Comparison of ENCODE assay signal across 9 cellular contexts in genomic region chr1:39573097-39573465, GRCh38. TPM values are rescaled to one million over a fixed set of nuclear protein-coding genes. Genes with fewer than 3 reads are reported as not detected.
DNase-seq lines count a peak whose midpoint lies in the region; ATAC-seq, FAIRE-seq and TF ChIP-seq lines count a peak whose summit lies in the region.
"Had no signal": no experiment of that assay in that cellular context is flagged by ENCODE, and none has a peak within 500 bp of the region (broad histone marks: within the 10 kb centered on the region; RNA-seq: fewer than 3 reads in every experiment).

No MANE protein-coding gene starts in this region.

- BruUV-seq in Panc1 (replicated peaks; lab: Mats Ljungman, UMichigan) (no TSS peak), endothelial cell of umbilical vein (replicated peaks; lab: Mats Ljungman, UMichigan) (no TSS peak)

- H3K9me1 ChIP-seq in endothelial cell of umbilical vein (replicated peaks; ENCODE audit: control insufficient read depth, extremely low read depth, insufficient read depth, low read length), result no peaks in the 10 kb centered on the region

- peaks cover 38% of the 10 kb centered on the region for H3K36me3 ChIP-seq in Panc1 (ENCODE audit: control insufficient read depth, insufficient read depth, low read length)
- H3K36me3 ChIP-seq in endothelial cell of umbilical vein (ENCODE audit: control insufficient read depth in 2 of 2, extremely low read depth in 1 of 2, insufficient read depth in 2 of 2, low read length in 2 of 2), result peaks cover 36 to 38% of the 10 kb centered on the region in 2 experiments
- H3K36me3 ChIP-seq in gastrocnemius medialis, result peaks cover 0 to 44% of the 10 kb centered on the region in 2 donors

- CTCF ChIA-PET in Panc1 (lab: Charles Lee), result no interaction called here
- CTCF ChIA-PET in endothelial cell of umbilical vein (lab: Charles Lee), result interaction anchor here (1.6 to 3.2 kb wide), 2 partner anchors 33 to 35 kb away, joined by 4 to 12 read pairs; no protein-coding TSS in a partner anchor

- intact Hi-C loops in Panc1 (cut with micrococcal nuclease; ENCODE audit: unreplicated experiment), result no loop called here
- intact Hi-C loops in endothelial cell of umbilical vein (cut with micrococcal nuclease), result loop anchor here (10.0 kb wide), 1 partner anchor 708 kb away; no protein-coding TSS in a partner anchor
- intact Hi-C loops in gastrocnemius medialis (cut with DNase I; ENCODE audit: low total_unique reads), result no loop called here

- H3K4me1 ChIP-seq in Panc1 (ENCODE audit: control insufficient read depth, insufficient read depth, low read length), result peaks cover 22% of the 10 kb centered on the region; the same call in 1 of the 2 replicates
- H3K4me1 ChIP-seq in endothelial cell of umbilical vein (ENCODE audit: control insufficient read depth, extremely low read depth, insufficient read depth, low read length), result peaks cover 27% of the 10 kb centered on the region
- peaks cover 33% of the 10 kb centered on the region in 2 donors for H3K4me1 ChIP-seq in gastrocnemius medialis

- H3K4me2 ChIP-seq in endothelial cell of umbilical vein (ENCODE audit: insufficient read depth, low read length), result peak overlapping the region; percentile 77

- H3K9me3 ChIP-seq in Panc1 (ENCODE audit: control insufficient read depth, insufficient read depth, low read depth, low read length) (no peaks in the 10 kb centered on the region), endothelial cell of umbilical vein (replicated peaks; ENCODE audit: control insufficient read depth, insufficient read depth, low read length) (no peaks in the 10 kb centered on the region), gastrocnemius medialis (no peaks in the 10 kb centered on the region)

- TF ChIP-seq CTCF in Panc1 (IDR thresholded peaks at IDR 0.05) (no peak), endothelial cell of umbilical vein (IDR thresholded peaks at IDR 0.05; ENCODE audit: extremely low read depth in 1 of 2, insufficient read depth in 1 of 2, low read depth in 1 of 2, low read length in 2 of 2) (no peak), gastrocnemius medialis (IDR thresholded peaks at IDR 0.05 in 4 of 5, conservative IDR thresholded peaks at IDR 0.05 in 1 of 5) (no peak)

- peak overlapping the region; percentile 91 for H3K4me3 Mint-ChIP-seq in activated T-cell treated with anti-CD3 and anti-CD28 coated beads, Interleukin-2, amount 50 U/mL, for 4 hours

- no peak for FAIRE-seq in endothelial cell of umbilical vein (lab: Jason Lieb, UNC)
- no peak for FAIRE-seq in urothelium cell line (lab: Jason Lieb, UNC)

- H3K4me1 Mint-ChIP-seq in activated T-cell treated with anti-CD3 and anti-CD28 coated beads, Interleukin-2, amount 50 U/mL, for 4 hours (ENCODE audit: low read depth), result peaks cover 45% of the 10 kb centered on the region

- no peak overlapping the region for H2AFZ ChIP-seq in endothelial cell of umbilical vein (ENCODE audit: low read depth, low read length)

- H3K4me3 ChIP-seq in Panc1 (ENCODE audit: low read depth in 2 of 2, low read length in 2 of 2) (peak overlapping the region; percentile 90 to 92; a peak in 3 of 4 replicates), endothelial cell of umbilical vein (replicated peaks in 1 of 3; ENCODE audit: insufficient read depth in 1 of 3, low read depth in 1 of 3, low read length in 3 of 3) (peak overlapping the region in 1 of 3 experiments; percentile 2), gastrocnemius medialis (peak overlapping the region; percentile 70 to 96 (median 78))

- no peak for DNase-seq in activated T-cell treated with anti-CD3 and anti-CD28 coated beads, Interleukin-2, amount 50 U/mL, for 4 hours
- DNase-seq in activated T-cell treated with anti-CD3 and anti-CD28 coated beads for 4 hours, result no peak
- no peak for DNase-seq in Panc1 (ENCODE audit: low read depth, low spot score)
- no peak for DNase-seq in endothelial cell of umbilical vein (ENCODE audit: low read depth, low spot score)
- DNase-seq in gastrocnemius medialis, result no peak
- no peak for DNase-seq in urothelium cell line (ENCODE audit: low spot score)
- no peak for DNase-seq in cerebellar cortex (ENCODE audit: low spot score)
- DNase-seq in NCI-H1092 treated with DMSO at 0.1 percent for 48 hours (lab: John Stamatoyannopoulos, UW), result no peak

- ATAC-seq in activated T-cell treated with anti-CD3 and anti-CD28 coated beads, Interleukin-2, amount 50 U/mL, for 4 hours, result no peak
- ATAC-seq in Panc1, result no peak
- no peak for ATAC-seq in gastrocnemius medialis

- H4K20me1 ChIP-seq in endothelial cell of umbilical vein (replicated peaks; ENCODE audit: control insufficient read depth, extremely low read depth, insufficient read depth, low read length), result peaks cover 7% of the 10 kb centered on the region

- peaks cover 57% of the 10 kb centered on the region for H3K36me3 Mint-ChIP-seq in activated T-cell treated with anti-CD3 and anti-CD28 coated beads, Interleukin-2, amount 50 U/mL, for 4 hours (ENCODE audit: insufficient read depth)

- POLR2A ChIA-PET in Panc1 (lab: Charles Lee) (no interaction called here), endothelial cell of umbilical vein (lab: Charles Lee) (no interaction called here)

- no peaks in the 10 kb centered on the region for H3K9me3 Mint-ChIP-seq in activated T-cell treated with anti-CD3 and anti-CD28 coated beads, Interleukin-2, amount 50 U/mL, for 4 hours

- H3K9ac ChIP-seq in endothelial cell of umbilical vein (replicated peaks; ENCODE audit: extremely low read depth, insufficient read depth, low read length), result no peak overlapping the region

- H3K27me3 ChIP-seq in Panc1 (ENCODE audit: control insufficient read depth, insufficient read depth, low read length) (no peaks in the 10 kb centered on the region), endothelial cell of umbilical vein (ENCODE audit: control insufficient read depth in 2 of 2, insufficient read depth in 2 of 2, low read length in 2 of 2) (no peaks in the 10 kb centered on the region), gastrocnemius medialis (no peaks in the 10 kb centered on the region)

- H3K79me2 ChIP-seq in endothelial cell of umbilical vein (ENCODE audit: control insufficient read depth, insufficient read depth, low read length), result peaks cover 73% of the 10 kb centered on the region

- no peak for TF ChIP-seq POLR2A in endothelial cell of umbilical vein (IDR thresholded peaks at IDR 0.05; ENCODE audit: low read depth, low read length)
- no peak for TF ChIP-seq POLR2A in gastrocnemius medialis (IDR thresholded peaks at IDR 0.05)

- H3K27ac ChIP-seq in Panc1 (ENCODE audit: low read length) (no peak overlapping the region), endothelial cell of umbilical vein (ENCODE audit: insufficient read depth, low read depth, low read length) (no peak overlapping the region), gastrocnemius medialis (peak overlapping the region; percentile 93 to 99 (median 96))
- H3K27ac ChIP-seq: epithelial cell of prostate had no signal

- in situ Hi-C loops in Panc1 (cut with HindIII; ENCODE audit: low pct_unique_long_range_greater_than_20kb, low sequenced_read_pairs) (no loop called here), gastrocnemius medialis (cut with MboI; ENCODE audit: low sequenced_read_pairs in 4 of 4) (no loop called here)

- dilution Hi-C loops in endothelial cell of umbilical vein (cut with MboI; ENCODE audit: extremely low pct_ligation_motif_present, low sequenced_read_pairs), result no loop called here

- no peaks in the 10 kb centered on the region for H3K27me3 Mint-ChIP-seq in activated T-cell treated with anti-CD3 and anti-CD28 coated beads, Interleukin-2, amount 50 U/mL, for 4 hours (ENCODE audit: low read depth)

TF ChIP-seq in endothelial cell of umbilical vein, 7 proteins besides CTCF, POLR2A, EP300 and RAD21:
- TF ChIP-seq EZH2 (IDR thresholded peaks at IDR 0.05; ENCODE audit: borderline replicate concordance, low read depth, low read length, severe bottlenecking) (no peak), MYC (IDR thresholded peaks at IDR 0.05; ENCODE audit: low read depth, low read length) (no peak)
TF ChIP-seq in endothelial cell of umbilical vein: peak in this region for 0.

RNA-seq across cellular contexts. Expression of gene PABPC4, which starts 3.5 kb away (rescaled TPM):
- 100 to 1,000 TPM; 544 to 556 (median 548) TPM for total RNA-seq in activated T-cell treated with anti-CD3 and anti-CD28 coated beads, Interleukin-2, amount 50 U/mL, for 4 hours
- total RNA-seq in Panc1 (2021; ENCODE audit: unreplicated experiment) (334 TPM), endothelial cell of umbilical vein (282 and 302 TPM in 2 replicates), gastrocnemius medialis (100 to 1,000 TPM; 259 to 468 (median 371) TPM)
- polyA plus RNA-seq in Panc1 (2012; ENCODE audit: insufficient read length), result 225 TPM
- 102 and 114 TPM in 2 replicates for polyA plus RNA-seq in endothelial cell of umbilical vein
- polyA plus RNA-seq in endothelial cell of umbilical vein (2011; cell fraction: cytosol; rRNA removed), result 110 and 114 TPM in 2 replicates
- polyA plus RNA-seq in endothelial cell of umbilical vein (2011; cell fraction: nucleus; rRNA removed), result 269 and 284 TPM in 2 replicates
- polyA plus RNA-seq in endothelial cell of umbilical vein (2012), result 220 and 260 TPM in 2 replicates
- 139 and 157 TPM in 2 replicates for polyA minus RNA-seq in endothelial cell of umbilical vein
- 213 TPM for polyA minus RNA-seq in endothelial cell of umbilical vein (2011; cell fraction: cytosol; rRNA and poly(A)+ RNA removed)
- 80.1 and 81.2 TPM in 2 replicates for polyA minus RNA-seq in endothelial cell of umbilical vein (2011; cell fraction: nucleus; rRNA and poly(A)+ RNA removed)

Comparison
In these comparisons a context has a peak if more than half of its experiments do, and no peak if none do; other contexts are left out.
1. H3K27ac ChIP-seq: peak in gastrocnemius medialis (4 of 4); none in Panc1 (single experiment) and endothelial cell of umbilical vein (single experiment).